ENCODE assay signal across 23 cellular contexts in genomic region chr10:58791137-58791536, GRCh38.
DNase-seq lines count a peak whose midpoint lies in the region; ATAC-seq and TF ChIP-seq lines count a peak whose summit lies in the region.
"Had no signal": no experiment of that assay in that cellular context is flagged by ENCODE, and none has a peak within 500 bp of the region (broad histone marks: within the 10 kb centered on the region; RNA-seq: fewer than 3 reads in every experiment).

No MANE protein-coding gene starts in this region.

- no peaks in the 10 kb centered on the region for H3K4me1 ChIP-seq in PC-9 (replicated peaks; ENCODE audit: insufficient read depth)
- peaks cover 12% of the 10 kb centered on the region for H3K4me1 ChIP-seq in osteoblast (ENCODE audit: insufficient read depth, low read length)
- H3K4me1 ChIP-seq: psoas muscle had no signal

- H3K36me3 Mint-ChIP-seq in chondrocyte (ENCODE audit: low read depth) = peaks cover 11% of the 10 kb centered on the region

- no peaks in the 10 kb centered on the region for H3K9me2 ChIP-seq in PC-9 (ENCODE audit: insufficient read depth)

- CTCF ChIA-PET in PC-9 (lab: Charles Lee) = no interaction called here

- POLR2A ChIA-PET in PC-9 (lab: Charles Lee; ENCODE audit: unreplicated experiment) = no interaction called here

- H3K79me2 ChIP-seq in PC-9 (ENCODE audit: low read depth) (no peaks in the 10 kb centered on the region), osteoblast (ENCODE audit: insufficient read depth, low read length) (no peaks in the 10 kb centered on the region)

- no peak for TF ChIP-seq CTCF in PC-9 (conservative IDR thresholded peaks at IDR 0.05)
- no peak for TF ChIP-seq CTCF in chondrocyte (IDR thresholded peaks at IDR 0.05)
- no peak for TF ChIP-seq CTCF in osteoblast (IDR thresholded peaks at IDR 0.05; ENCODE audit: extremely low read depth, low read depth, low read length)

- peak overlapping the region; percentile 79 for H3K27ac Mint-ChIP-seq in chondrocyte (ENCODE audit: unreplicated experiment)
- H3K27ac Mint-ChIP-seq: activated CD8-positive, alpha-beta T cell treated with anti-CD3 and anti-CD28 coated beads, Interleukin-2, amount 10 ng/mL, durations not matched to agents 7 days and 5 days; activated T-cell treated with anti-CD3 and anti-CD28 coated beads, Interleukin-2, amount 50 U/mL, for 24 hours; CD4-positive, alpha-beta T cell had no signal

- H4K20me1 ChIP-seq in PC-9 (ENCODE audit: insufficient read depth) = no peaks in the 10 kb centered on the region
- no peaks in the 10 kb centered on the region for H4K20me1 ChIP-seq in osteoblast (ENCODE audit: insufficient read depth, low read length)

- H3K27me3 Mint-ChIP-seq in chondrocyte (ENCODE audit: low read depth) = no peaks in the 10 kb centered on the region
- H3K27me3 Mint-ChIP-seq: activated T-cell treated with anti-CD3 and anti-CD28 coated beads, Interleukin-2, amount 50 U/mL, for 24 hours; CD4-positive, alpha-beta T cell had no signal

- BruUV-seq in PC-9 (replicated peaks; lab: Mats Ljungman, UMichigan) = no TSS peak

- no peaks in the 10 kb centered on the region for H3K27me3 ChIP-seq in PC-9 (ENCODE audit: insufficient read depth, low read depth)
- H3K27me3 ChIP-seq in osteoblast (ENCODE audit: insufficient read depth, low read length) = no peaks in the 10 kb centered on the region
- no peaks in the 10 kb centered on the region for H3K27me3 ChIP-seq in MG63
- H3K27me3 ChIP-seq: dorsolateral prefrontal cortex, heart left ventricle had no signal

- H3K4me3 ChIP-seq in PC-9 = no peak overlapping the region
- no peak overlapping the region for H3K4me3 ChIP-seq in osteoblast (ENCODE audit: insufficient read depth, low read length)
- H3K4me3 ChIP-seq in MG63 = no peak overlapping the region
- H3K4me3 ChIP-seq: dorsolateral prefrontal cortex, heart left ventricle, mucosa of descending colon, psoas muscle, SK-N-MC had no signal

- H3K9me3 ChIP-seq in PC-9 (ENCODE audit: insufficient read depth, low read depth) (no peaks in the 10 kb centered on the region), osteoblast (ENCODE audit: low read depth, low read length) (no peaks in the 10 kb centered on the region), MG63 (no peaks in the 10 kb centered on the region)
- H3K9me3 ChIP-seq: heart left ventricle, mucosa of descending colon, psoas muscle had no signal

- H3K4me3 Mint-ChIP-seq in chondrocyte (ENCODE audit: unreplicated experiment) = no peak overlapping the region
- H3K4me3 Mint-ChIP-seq: activated CD8-positive, alpha-beta T cell treated with anti-CD3 and anti-CD28 coated beads, Interleukin-2, amount 10 ng/mL, durations not matched to agents 7 days and 5 days; activated T-cell treated with anti-CD3 and anti-CD28 coated beads, Interleukin-2, amount 50 U/mL, for 24 hours; CD4-positive, alpha-beta T cell; neural crest cell had no signal

- H3K9me3 Mint-ChIP-seq in chondrocyte (ENCODE audit: low read depth) = no peaks in the 10 kb centered on the region
- H3K9me3 Mint-ChIP-seq: activated T-cell treated with anti-CD3 and anti-CD28 coated beads, Interleukin-2, amount 50 U/mL, for 24 hours; CD4-positive, alpha-beta T cell; neural crest cell had no signal

- no peaks in the 10 kb centered on the region for H3K36me3 ChIP-seq in PC-9 (ENCODE audit: low read depth)
- peaks cover 68% of the 10 kb centered on the region for H3K36me3 ChIP-seq in osteoblast (ENCODE audit: insufficient read depth, low read length)
- H3K36me3 ChIP-seq in MG63 = peaks cover 6% of the 10 kb centered on the region; the same call in 1 of the 2 replicates

- no peak for ATAC-seq in HG03442 (IDR thresholded peaks at IDR 0.05; ENCODE audit: unreplicated experiment)
- ATAC-seq: activated CD8-positive, alpha-beta T cell treated with anti-CD3 and anti-CD28 coated beads, Interleukin-2, amount 10 ng/mL, durations not matched to agents 7 days and 5 days; heart left ventricle; mucosa of descending colon had no signal

- intact Hi-C loops in PC-9 (cut with micrococcal nuclease; ENCODE audit: unreplicated experiment) = loop anchor here (10.0 kb wide), 1 partner anchor 64 kb away; no protein-coding TSS in a partner anchor

- H3K4me1 Mint-ChIP-seq in chondrocyte (ENCODE audit: low read depth) = peaks cover 13% of the 10 kb centered on the region

- H2AFZ ChIP-seq in PC-9 (no peak overlapping the region), osteoblast (ENCODE audit: low read length) (no peak overlapping the region)

- peak; percentile 52 for DNase-seq in EL
- peak; percentile 9 to 42 for DNase-seq in PC-9
- no peak for DNase-seq in chondrocyte (ENCODE audit: low spot score)
- peak; percentile 39 for DNase-seq in osteoblast (ENCODE audit: insufficient read length, low spot score, missing footprints)
- no peak for DNase-seq in activated gamma-delta T cell (lab: John Stamatoyannopoulos, UW)
- DNase-seq in MG63 = no peak
- no peak for DNase-seq in stimulated activated CD4-positive, alpha-beta T cell treated with anti-CD3 and anti-CD28 coated beads, Interleukin-15, amount 100 ng/mL, for 24 hours
- DNase-seq: activated CD4-positive, CD25-positive, alpha-beta regulatory T cell; activated CD8-positive, alpha-beta T cell treated with anti-CD3 and anti-CD28 coated beads, Interleukin-2, amount 10 ng/mL, durations not matched to agents 7 days and 5 days; activated naive CD4-positive, alpha-beta T cell treated with anti-CD3 and anti-CD28 coated beads, Interleukin-2, amount 50 U/mL, for 16 hours; activated T-cell treated with anti-CD3 and anti-CD28 coated beads, Interleukin-2, amount 50 U/mL, for 24 hours; CD4-positive, alpha-beta T cell; DMS53; dorsolateral prefrontal cortex; heart left ventricle; Kasumi-1; mucosa of descending colon; NCI-H1436 treated with DMSO at 0.1 percent for 48 hours; NCI-H2171; psoas muscle had no signal

- no peak overlapping the region for H3K27ac ChIP-seq in PC-9
- no peak overlapping the region for H3K27ac ChIP-seq in osteoblast (ENCODE audit: low read depth, low read length)
- H3K27ac ChIP-seq: dorsolateral prefrontal cortex, heart left ventricle, psoas muscle, SK-N-MC had no signal

- no peak overlapping the region for H3K4me2 ChIP-seq in PC-9
- no peak overlapping the region for H3K4me2 ChIP-seq in osteoblast (ENCODE audit: insufficient read depth, low read length)

- H3F3A ChIP-seq in PC-9 (ENCODE audit: insufficient read depth, low read depth) = no peaks in the 10 kb centered on the region

Comparison
In these comparisons a context has a peak if more than half of its experiments do, and no peak if none do; other contexts are left out.
1. DNase-seq: peak in EL (single experiment), PC-9 (2 of 2) and osteoblast (single experiment); none in chondrocyte (single experiment), activated gamma-delta T cell (single experiment), MG63 (single experiment) and stimulated activated CD4-positive, alpha-beta T cell treated with anti-CD3 and anti-CD28 coated beads, Interleukin-15, amount 100 ng/mL, for 24 hours (single experiment).